ENCODE assay signal across 8 cellular contexts in genomic region chr7:99142727-99143521, GRCh38. TPM values are rescaled to one million over a fixed set of nuclear protein-coding genes. Genes with fewer than 3 reads are reported as not detected.
DNase-seq lines count a peak whose midpoint lies in the region; ATAC-seq, FAIRE-seq and TF ChIP-seq lines count a peak whose summit lies in the region.

No MANE protein-coding gene starts in this region.

- DNase-seq in Caco-2 (peak; percentile 89 to 95), NCI-H748 (lab: John Stamatoyannopoulos, UW; ENCODE audit: unreplicated experiment) (peak; percentile 96), dermis microvascular lymphatic vessel endothelial cell (ENCODE audit: low read depth in 2 of 2) (peak; percentile 65 to 93), D721Med (ENCODE audit: insufficient read length, low spot score) (no peak)
- DNase-seq in activated CD4-positive, alpha-beta T cell treated with anti-CD3 and anti-CD28 coated beads, Interleukin-2, amount 50 U/mL, for 48 hours: peak; percentile 93 to 94
- DNase-seq in stimulated activated CD4-positive, alpha-beta T cell treated with anti-CD3 and anti-CD28 coated beads, Interleukin-2, amount 100 ng/mL, for 4 hours (ENCODE audit: low read depth): peak; percentile 84

- H3K27ac Mint-ChIP-seq in Caco-2 (ENCODE audit: unreplicated experiment): peak overlapping the region; percentile 78

- H3K9me3 Mint-ChIP-seq in Caco-2 (ENCODE audit: unreplicated experiment): no peaks in the 10 kb centered on the region

- peak overlapping the region; percentile 84 to 94 for H3K27ac ChIP-seq in liver (ENCODE audit: low read depth in 1 of 2, low read length in 2 of 2)

- H3K4me3 ChIP-seq in Caco-2 (ENCODE audit: low read depth, low read length) (peak overlapping the region; percentile 77), liver (ENCODE audit: low read depth in 1 of 3, low read length in 3 of 3) (peak overlapping the region; percentile 41 to 93 (median 75))

- H3K27me3 Mint-ChIP-seq in Caco-2 (ENCODE audit: insufficient read depth, unreplicated experiment): no peaks in the 10 kb centered on the region

- H3K36me3 Mint-ChIP-seq in Caco-2 (ENCODE audit: insufficient read depth, unreplicated experiment): peaks cover 19% of the 10 kb centered on the region

- peak in 1 of 2 donors; percentile 11 for TF ChIP-seq RAD21 in liver (IDR thresholded peaks at IDR 0.05)

- H3K27me3 ChIP-seq in Caco-2 (replicated peaks; ENCODE audit: control insufficient read depth, insufficient read depth, low read length) (no peaks in the 10 kb centered on the region), liver (ENCODE audit: control insufficient read depth in 4 of 4, insufficient read depth in 4 of 4, low read length in 3 of 4) (no peaks in the 10 kb centered on the region)

- no peaks in the 10 kb centered on the region for H3K9me3 ChIP-seq in Caco-2
- no peaks in the 10 kb centered on the region for H3K9me3 ChIP-seq in liver (ENCODE audit: control insufficient read depth in 4 of 4, low read length in 3 of 4)

- intact Hi-C loops in Caco-2 (cut with micrococcal nuclease; ENCODE audit: unreplicated experiment): loop anchor here (2.0 to 5.0 kb wide), 4 partner anchors 46 to 169 kb away; no protein-coding TSS in a partner anchor

- peak overlapping the region; percentile 72 for H3K4me3 Mint-ChIP-seq in Caco-2 (ENCODE audit: unreplicated experiment)

- no peak for FAIRE-seq in D721Med (lab: Jason Lieb, UNC)

- POLR2A ChIA-PET in Caco-2 (lab: Charles Lee): no interaction called here

- ATAC-seq in HG02981 (IDR thresholded peaks at IDR 0.05; ENCODE audit: unreplicated experiment): peak; percentile 31

- no peak overlapping the region for H3K9ac ChIP-seq in liver (ENCODE audit: low read depth in 1 of 2, low read length in 2 of 2)

- H3K36me3 ChIP-seq in Caco-2 (ENCODE audit: control insufficient read depth, insufficient read depth, low read length) (no peaks in the 10 kb centered on the region), liver (ENCODE audit: control insufficient read depth in 4 of 4, insufficient read depth in 3 of 4, low read depth in 1 of 4, low read length in 3 of 4) (no peaks in the 10 kb centered on the region)

- peaks cover 23% of the 10 kb centered on the region for H3K4me1 Mint-ChIP-seq in Caco-2 (ENCODE audit: low read depth, unreplicated experiment)

- WGBS in liver: 16% methylated on average over 33 of the region's 33 CpGs

- CTCF ChIA-PET in Caco-2 (lab: Charles Lee): interaction anchor here (0.6 to 0.9 kb wide), 2 partner anchors 63 to 69 kb away, joined by 3 to 10 read pairs; no protein-coding TSS in a partner anchor

- no peak for TF ChIP-seq CTCF in Caco-2 (IDR thresholded peaks at IDR 0.05; ENCODE audit: insufficient read depth in 1 of 2, low read depth in 1 of 2, low read length in 1 of 2, severe bottlenecking in 1 of 2, unreplicated experiment in 1 of 2)
- TF ChIP-seq CTCF in liver (IDR thresholded peaks at IDR 0.05; ENCODE audit: low read depth, low read length, missing input control): no peak
- TF ChIP-seq CTCF in D721Med (IDR thresholded peaks at IDR 0.05; ENCODE audit: insufficient read depth, missing control alignments): no peak

- no TSS peak for BruUV-seq in Caco-2 (replicated peaks; lab: Mats Ljungman, UMichigan)

- H3K4me1 ChIP-seq in Caco-2 (peaks cover 19% of the 10 kb centered on the region), liver (ENCODE audit: control insufficient read depth in 4 of 4, insufficient read depth in 4 of 4, low read length in 3 of 4) (peaks cover 0 to 36% (median 25%) of the 10 kb centered on the region in 4 donors)

TF ChIP-seq in liver, 16 proteins besides CTCF, POLR2A, EP300 and RAD21:
- TF ChIP-seq ATF3 (IDR thresholded peaks at IDR 0.05) (no peak), HNF4G (IDR thresholded peaks at IDR 0.05) (no peak), NR2F2 (IDR thresholded peaks at IDR 0.05) (no peak), JUND (IDR thresholded peaks at IDR 0.05) (no peak), MAX (IDR thresholded peaks at IDR 0.05) (no peak), FOXA1 (IDR thresholded peaks at IDR 0.05) (no peak)
TF ChIP-seq in liver: peak in this region for 0.

RNA-seq across cellular contexts. Expression of gene SMURF1, which starts 1.0 kb away (rescaled TPM):
- total RNA-seq in Caco-2 (2022): 22.5 and 23.0 TPM in 2 replicates
- 12.1 and 14.9 TPM in 2 replicates for total RNA-seq in dermis microvascular lymphatic vessel endothelial cell
- total RNA-seq in liver: 10 to 100 TPM in 1 of 2 donors, 1 to 10 TPM in 1; 6.2 to 16.8 TPM
- 1 to 10 TPM; 2.9 to 5.6 TPM for polyA plus RNA-seq in liver
